Comparison of ENCODE assay signal across 19 cellular contexts in genomic region chr10:71938211-71938610, GRCh38. TPM values are rescaled to one million over a fixed set of nuclear protein-coding genes. Genes with fewer than 3 reads are reported as not detected.
DNase-seq lines count a peak whose midpoint lies in the region; ATAC-seq, FAIRE-seq and TF ChIP-seq lines count a peak whose summit lies in the region.
"Had no signal": no experiment of that assay in that cellular context is flagged by ENCODE, and none has a peak within 500 bp of the region (broad histone marks: within the 10 kb centered on the region; RNA-seq: fewer than 3 reads in every experiment).

No MANE protein-coding gene starts in this region.

- no peak overlapping the region for H3K23ac ChIP-seq in trophoblast cell (ENCODE audit: low read length)

- no peak overlapping the region for H2AFZ ChIP-seq in trophoblast cell (ENCODE audit: insufficient read depth, low read length, poor library complexity)
- H2AFZ ChIP-seq: GM23338 had no signal

- H3K36me3 ChIP-seq in RWPE2 (ENCODE audit: low read depth) (no peaks in the 10 kb centered on the region), trophoblast cell (ENCODE audit: control insufficient read depth in 1 of 2, insufficient read depth in 2 of 2, low read length in 2 of 2) (no peaks in the 10 kb centered on the region)
- H3K36me3 ChIP-seq: BLaER1 had no signal

- no peaks in the 10 kb centered on the region for H3K9me3 ChIP-seq in RWPE2 (ENCODE audit: severe bottlenecking)
- peaks cover 2% of the 10 kb centered on the region for H3K9me3 ChIP-seq in trophoblast cell (ENCODE audit: insufficient read depth, low read depth, low read length)

- H3K4ac ChIP-seq in trophoblast cell (ENCODE audit: low read depth, low read length) = no peak overlapping the region

- no CpG with 5 or more reads among the region's 1 CpG for WGBS in trophoblast cell (ENCODE audit: extremely low coverage, insufficient coverage, insufficient read length)

- H4K91ac ChIP-seq in trophoblast cell (ENCODE audit: low read depth, low read length) = peak overlapping the region; percentile 10

- TF ChIP-seq CTCF in RWPE2 (IDR thresholded peaks at IDR 0.05; ENCODE audit: poor library complexity, severe bottlenecking) = no peak

- H4K8ac ChIP-seq in trophoblast cell (ENCODE audit: low read depth, low read length) = no peak overlapping the region

- no peak for TF ChIP-seq POLR2A in GM12892 (IDR thresholded peaks at IDR 0.05; ENCODE audit: low read depth, low read length)

- no peaks in the 10 kb centered on the region for H3K79me2 ChIP-seq in trophoblast cell (ENCODE audit: control insufficient read depth, insufficient read depth, low read length, poor library complexity)

- H3K4me2 ChIP-seq in trophoblast cell (ENCODE audit: low read length) = no peak overlapping the region
- H3K4me2 ChIP-seq: BLaER1, GM23338 had no signal

- no peak overlapping the region for H2BK5ac ChIP-seq in trophoblast cell (ENCODE audit: low read depth, low read length, poor library complexity)

- H2BK120ac ChIP-seq in trophoblast cell (ENCODE audit: insufficient read depth, low read length, poor library complexity) = no peak overlapping the region

- no peak overlapping the region for H2BK12ac ChIP-seq in trophoblast cell (ENCODE audit: low read length)

- H3K4me1 ChIP-seq in RWPE2 (ENCODE audit: insufficient read depth, poor library complexity, severe bottlenecking) (no peaks in the 10 kb centered on the region), trophoblast cell (ENCODE audit: control insufficient read depth in 1 of 2, insufficient read depth in 2 of 2, low read length in 2 of 2) (peaks cover 4 to 9% of the 10 kb centered on the region in 2 experiments)
- H3K4me1 ChIP-seq: Caco-2 had no signal

- no peak overlapping the region for H4K12ac ChIP-seq in trophoblast cell (ENCODE audit: low read depth, low read length)

- DNase-seq in RWPE2 (ENCODE audit: low spot score) (no peak), islet precursor cell (peak; percentile 1), trophoblast cell (no peak), GM12892 (ENCODE audit: insufficient read length) (no peak), AG20443 (ENCODE audit: low spot score) (no peak)
- no peak for DNase-seq in stimulated activated naive CD4-positive, alpha-beta T cell (lab: John Stamatoyannopoulos, UW)
- DNase-seq: CD4-positive, CD25-positive, alpha-beta regulatory T cell; CD8-positive, alpha-beta T cell; DMS153; DND-41; H9; HFFc6 had no signal

- no peak overlapping the region for H3K18ac ChIP-seq in trophoblast cell (ENCODE audit: low read length)

- FAIRE-seq in GM12892 (lab: Jason Lieb, UNC) = no peak
- FAIRE-seq: G401.6, GM18507 had no signal

- no peak overlapping the region for H3K14ac ChIP-seq in trophoblast cell (ENCODE audit: low read length)

- ATAC-seq in RWPE2 (ENCODE audit: low read depth) = no peak
- ATAC-seq: CD8-positive, alpha-beta T cell; GM23338; HCT116 had no signal

- peak overlapping the region; percentile 10 for H3K27ac ChIP-seq in RWPE2 (ENCODE audit: poor library complexity, severe bottlenecking)
- peak overlapping the region; percentile 67 for H3K27ac ChIP-seq in trophoblast cell (ENCODE audit: low read depth, low read length)
- H3K27ac ChIP-seq: BLaER1, C4-2B had no signal

- H3K79me1 ChIP-seq in trophoblast cell (ENCODE audit: low read length) = peaks cover 8% of the 10 kb centered on the region

- H3K4me3 ChIP-seq in RWPE2 (ENCODE audit: severe bottlenecking) (no peak overlapping the region), trophoblast cell (ENCODE audit: low read depth, low read length) (no peak overlapping the region)
- H3K4me3 ChIP-seq: BLaER1, GM23338 had no signal

- no peaks in the 10 kb centered on the region for H3K27me3 ChIP-seq in RWPE2 (ENCODE audit: insufficient read depth, poor library complexity, severe bottlenecking)
- no peaks in the 10 kb centered on the region for H3K27me3 ChIP-seq in trophoblast cell (ENCODE audit: insufficient read depth, low read length)
- H3K27me3 ChIP-seq: BLaER1 had no signal

- no peak overlapping the region for H3K9ac ChIP-seq in trophoblast cell (ENCODE audit: low read length)
- H3K9ac ChIP-seq: BLaER1 had no signal

- H2AK5ac ChIP-seq in trophoblast cell (ENCODE audit: low read length) = no peak overlapping the region

RNA-seq across cellular contexts. Expression of gene CHST3, which starts 26.0 kb away (rescaled TPM):
- 12.1 and 12.5 TPM in 2 replicates for polyA plus RNA-seq in trophoblast cell (2013)
- polyA plus RNA-seq in GM12892 (2012; ENCODE audit: missing spikeins) = not detected
- polyA plus RNA-seq: CD4-positive, CD25-positive, alpha-beta regulatory T cell had no signal
